Comparison of ENCODE assay signal across 2 cellular contexts in the genomic region with DNA sequence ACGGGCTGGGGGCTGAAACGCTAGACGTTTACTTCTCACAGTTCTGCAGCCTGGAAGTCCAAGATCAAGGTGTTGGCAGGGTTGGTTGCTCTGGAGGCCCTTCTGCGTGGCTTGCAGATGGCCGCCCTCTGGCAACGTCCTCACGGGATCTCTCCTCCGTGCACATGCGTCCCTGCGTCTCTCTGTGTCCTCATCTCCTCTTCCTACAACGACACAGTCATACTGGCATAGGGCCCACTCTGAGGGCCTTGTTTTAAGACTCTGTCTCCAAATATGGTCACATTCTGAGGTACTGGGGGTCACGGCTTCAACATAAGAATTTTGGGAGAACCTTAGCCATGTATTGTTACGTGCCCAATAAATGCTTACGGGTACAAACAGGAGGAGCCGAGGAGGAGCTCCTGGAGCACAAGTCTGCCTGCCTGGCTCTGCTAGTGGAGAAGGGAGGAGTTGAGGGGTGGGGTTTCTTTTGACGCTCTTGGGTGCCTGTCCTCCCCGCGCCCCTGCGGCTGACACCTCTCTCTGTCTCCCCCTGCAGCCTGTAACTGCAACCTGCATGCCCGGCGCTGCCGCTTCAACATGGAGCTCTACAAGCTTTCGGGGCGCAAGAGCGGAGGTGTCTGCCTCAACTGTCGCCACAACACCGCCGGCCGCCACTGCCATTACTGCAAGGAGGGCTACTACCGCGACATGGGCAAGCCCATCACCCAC.
TF ChIP-seq lines count a peak whose summit lies in the region.

No MANE protein-coding gene starts in this region.

TF ChIP-seq in A549, 52 proteins besides CTCF, POLR2A, EP300 and RAD21 (continued from another document):
- TF ChIP-seq, protein P1, sequence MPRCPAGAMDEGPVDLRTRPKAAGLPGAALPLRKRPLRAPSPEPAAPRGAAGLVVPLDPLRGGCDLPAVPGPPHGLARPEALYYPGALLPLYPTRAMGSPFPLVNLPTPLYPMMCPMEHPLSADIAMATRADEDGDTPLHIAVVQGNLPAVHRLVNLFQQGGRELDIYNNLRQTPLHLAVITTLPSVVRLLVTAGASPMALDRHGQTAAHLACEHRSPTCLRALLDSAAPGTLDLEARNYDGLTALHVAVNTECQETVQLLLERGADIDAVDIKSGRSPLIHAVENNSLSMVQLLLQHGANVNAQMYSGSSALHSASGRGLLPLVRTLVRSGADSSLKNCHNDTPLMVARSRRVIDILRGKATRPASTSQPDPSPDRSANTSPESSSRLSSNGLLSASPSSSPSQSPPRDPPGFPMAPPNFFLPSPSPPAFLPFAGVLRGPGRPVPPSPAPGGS (IDR thresholded peaks at IDR 0.05), result no peak
- TF ChIP-seq, protein P2, sequence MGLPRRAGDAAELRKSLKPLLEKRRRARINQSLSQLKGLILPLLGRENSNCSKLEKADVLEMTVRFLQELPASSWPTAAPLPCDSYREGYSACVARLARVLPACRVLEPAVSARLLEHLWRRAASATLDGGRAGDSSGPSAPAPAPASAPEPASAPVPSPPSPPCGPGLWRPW (IDR thresholded peaks at IDR 0.05), result no peak
- TF ChIP-seq, protein P3, sequence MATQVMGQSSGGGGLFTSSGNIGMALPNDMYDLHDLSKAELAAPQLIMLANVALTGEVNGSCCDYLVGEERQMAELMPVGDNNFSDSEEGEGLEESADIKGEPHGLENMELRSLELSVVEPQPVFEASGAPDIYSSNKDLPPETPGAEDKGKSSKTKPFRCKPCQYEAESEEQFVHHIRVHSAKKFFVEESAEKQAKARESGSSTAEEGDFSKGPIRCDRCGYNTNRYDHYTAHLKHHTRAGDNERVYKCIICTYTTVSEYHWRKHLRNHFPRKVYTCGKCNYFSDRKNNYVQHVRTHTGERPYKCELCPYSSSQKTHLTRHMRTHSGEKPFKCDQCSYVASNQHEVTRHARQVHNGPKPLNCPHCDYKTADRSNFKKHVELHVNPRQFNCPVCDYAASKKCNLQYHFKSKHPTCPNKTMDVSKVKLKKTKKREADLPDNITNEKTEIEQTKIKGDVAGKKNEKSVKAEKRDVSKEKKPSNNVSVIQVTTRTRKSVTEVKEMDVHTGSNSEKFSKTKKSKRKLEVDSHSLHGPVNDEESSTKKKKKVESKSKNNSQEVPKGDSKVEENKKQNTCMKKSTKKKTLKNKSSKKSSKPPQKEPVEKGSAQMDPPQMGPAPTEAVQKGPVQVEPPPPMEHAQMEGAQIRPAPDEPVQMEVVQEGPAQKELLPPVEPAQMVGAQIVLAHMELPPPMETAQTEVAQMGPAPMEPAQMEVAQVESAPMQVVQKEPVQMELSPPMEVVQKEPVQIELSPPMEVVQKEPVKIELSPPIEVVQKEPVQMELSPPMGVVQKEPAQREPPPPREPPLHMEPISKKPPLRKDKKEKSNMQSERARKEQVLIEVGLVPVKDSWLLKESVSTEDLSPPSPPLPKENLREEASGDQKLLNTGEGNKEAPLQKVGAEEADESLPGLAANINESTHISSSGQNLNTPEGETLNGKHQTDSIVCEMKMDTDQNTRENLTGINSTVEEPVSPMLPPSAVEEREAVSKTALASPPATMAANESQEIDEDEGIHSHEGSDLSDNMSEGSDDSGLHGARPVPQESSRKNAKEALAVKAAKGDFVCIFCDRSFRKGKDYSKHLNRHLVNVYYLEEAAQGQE (IDR thresholded peaks at IDR 0.05), result no peak
- TF ChIP-seq FOSL2 (IDR thresholded peaks at IDR 0.05) (no peak), FOSL2 (CRISPR knock-in tag; IDR thresholded peaks at IDR 0.05) (no peak), FOSB (CRISPR knock-in tag; IDR thresholded peaks at IDR 0.05) (no peak), NR3C1 (IDR thresholded peaks at IDR 0.05) (no peak), RCOR1 (IDR thresholded peaks at IDR 0.05; ENCODE audit: low read depth, low read length) (no peak), ZNF302 (CRISPR knock-in tag; IDR thresholded peaks at IDR 0.05) (no peak)

TF ChIP-seq in HCT116, 20 proteins besides CTCF, POLR2A, EP300 and RAD21:
- TF ChIP-seq, protein P3 (IDR thresholded peaks at IDR 0.05; ENCODE audit: low read depth), result no peak
- TF ChIP-seq, protein P4, sequence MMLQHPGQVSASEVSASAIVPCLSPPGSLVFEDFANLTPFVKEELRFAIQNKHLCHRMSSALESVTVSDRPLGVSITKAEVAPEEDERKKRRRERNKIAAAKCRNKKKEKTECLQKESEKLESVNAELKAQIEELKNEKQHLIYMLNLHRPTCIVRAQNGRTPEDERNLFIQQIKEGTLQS (IDR thresholded peaks at IDR 0.05), result no peak
- TF ChIP-seq EGR1 (IDR thresholded peaks at IDR 0.05; ENCODE audit: low read depth) (no peak), ZFX (IDR thresholded peaks at IDR 0.05) (no peak), CEBPB (IDR thresholded peaks at IDR 0.05; ENCODE audit: low read depth) (no peak), TCF7L2 (IDR thresholded peaks at IDR 0.05; ENCODE audit: borderline replicate concordance, extremely low read depth, insufficient read depth, insufficient read length) (no peak), CBX3 (IDR thresholded peaks at IDR 0.05; ENCODE audit: low read depth) (no peak), ZNF274 (IDR thresholded peaks at IDR 0.05; ENCODE audit: low read depth, low read length) (no peak), JUND (IDR thresholded peaks at IDR 0.05) (no peak), FOSL1 (IDR thresholded peaks at IDR 0.05; ENCODE audit: low read depth) (no peak), SRF (IDR thresholded peaks at IDR 0.05; ENCODE audit: low read depth) (no peak), SIN3A (IDR thresholded peaks at IDR 0.05; ENCODE audit: low read depth) (no peak), YY1 (IDR thresholded peaks at IDR 0.05; ENCODE audit: extremely low read depth, insufficient replicate concordance, low read depth, low read length) (no peak), ELF1 (IDR thresholded peaks at IDR 0.05; ENCODE audit: borderline replicate concordance, low read depth) (no peak), EZH2 (IDR thresholded peaks at IDR 0.05) (no peak)
- TF ChIP-seq, protein P5, sequence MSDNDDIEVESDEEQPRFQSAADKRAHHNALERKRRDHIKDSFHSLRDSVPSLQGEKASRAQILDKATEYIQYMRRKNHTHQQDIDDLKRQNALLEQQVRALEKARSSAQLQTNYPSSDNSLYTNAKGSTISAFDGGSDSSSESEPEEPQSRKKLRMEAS (IDR thresholded peaks at IDR 0.05), result no peak
